ENCODE assay signal across 25 cellular contexts in genomic region chr15:50017522-50017921, GRCh38.
DNase-seq lines count a peak whose midpoint lies in the region; ATAC-seq, FAIRE-seq and TF ChIP-seq lines count a peak whose summit lies in the region.
"Had no signal": no experiment of that assay in that cellular context is flagged by ENCODE, and none has a peak within 500 bp of the region (broad histone marks: within the 10 kb centered on the region; RNA-seq: fewer than 3 reads in every experiment).

No MANE protein-coding gene starts in this region.

- no peaks in the 10 kb centered on the region for H3K27me3 ChIP-seq in right lobe of liver
- H3K27me3 ChIP-seq in HepG2 (ENCODE audit: control insufficient read depth in 1 of 2, insufficient read depth in 2 of 2, low read length in 2 of 2) = no peaks in the 10 kb centered on the region
- H3K27me3 ChIP-seq in gastroesophageal sphincter = no peaks in the 10 kb centered on the region
- H3K27me3 ChIP-seq: BLaER1 treated with 17β-estradiol and CSF1 and Interleukin-3, amounts not matched to agents 10 nM and 100 nM; spleen had no signal

- H3K36me3 Mint-ChIP-seq in Calu3 (ENCODE audit: insufficient read depth, unreplicated experiment) = no peaks in the 10 kb centered on the region
- H3K36me3 Mint-ChIP-seq: activated naive CD4-positive, alpha-beta T cell treated with anti-CD3 and anti-CD28 coated beads, Interleukin-2, amount 50 U/mL, for 72 hours had no signal

- H3K36me3 ChIP-seq in right lobe of liver (no peaks in the 10 kb centered on the region), HepG2 (replicated peaks in 1 of 2; ENCODE audit: control insufficient read depth in 1 of 2, insufficient read depth in 2 of 2, low read length in 2 of 2) (no peaks in the 10 kb centered on the region), gastroesophageal sphincter (no peaks in the 10 kb centered on the region)

- H3K9me3 ChIP-seq in right lobe of liver = no peaks in the 10 kb centered on the region
- no peaks in the 10 kb centered on the region for H3K9me3 ChIP-seq in HepG2 (ENCODE audit: low read length)
- no peaks in the 10 kb centered on the region for H3K9me3 ChIP-seq in gastroesophageal sphincter
- H3K9me3 ChIP-seq: BLaER1 treated with 17β-estradiol and CSF1 and Interleukin-3, amounts not matched to agents 10 nM and 100 nM; spleen had no signal

- no peaks in the 10 kb centered on the region for H4K20me1 ChIP-seq in HepG2 (ENCODE audit: insufficient read depth, low read length)
- H4K20me1 ChIP-seq: BLaER1 treated with 17β-estradiol and CSF1 and Interleukin-3, amounts not matched to agents 10 nM and 100 nM had no signal

- no peak for TF ChIP-seq CTCF in right lobe of liver (IDR thresholded peaks at IDR 0.05)
- TF ChIP-seq CTCF in HepG2 (CRISPR knock-in tag; IDR thresholded peaks at IDR 0.05) = no peak
- no peak for TF ChIP-seq CTCF in gastroesophageal sphincter (IDR thresholded peaks at IDR 0.05)
- no peak for TF ChIP-seq CTCF in Calu3 (IDR thresholded peaks at IDR 0.05; ENCODE audit: unreplicated experiment)

- H3K4me2 ChIP-seq in HepG2 (ENCODE audit: low read depth, low read length) = no peak overlapping the region
- H3K4me2 ChIP-seq: BLaER1 treated with 17β-estradiol and CSF1 and Interleukin-3, amounts not matched to agents 10 nM and 100 nM had no signal

- intact Hi-C loops in right lobe of liver (cut with DNase I) (no loop called here), HepG2 (cut with micrococcal nuclease; ENCODE audit: unreplicated experiment) (no loop called here), Calu3 (cut with micrococcal nuclease; ENCODE audit: unreplicated experiment) (no loop called here), head of caudate nucleus (cut with DNase I) (no loop called here)

- no peak for TF ChIP-seq RAD21 in HepG2 (CRISPR knock-in tag; IDR thresholded peaks at IDR 0.05)

- peaks cover 0 to 7% (median 0%) of the 10 kb centered on the region in 4 donors for H3K4me1 ChIP-seq in right lobe of liver
- no peaks in the 10 kb centered on the region for H3K4me1 ChIP-seq in HepG2 (ENCODE audit: insufficient read depth, low read length)
- H3K4me1 ChIP-seq in gastroesophageal sphincter = peaks cover 0 to 22% (median 0%) of the 10 kb centered on the region in 3 donors
- H3K4me1 ChIP-seq: BLaER1 treated with 17β-estradiol and CSF1 and Interleukin-3, amounts not matched to agents 10 nM and 100 nM; spleen had no signal

- H3K27ac ChIP-seq in right lobe of liver = no peak overlapping the region
- no peak overlapping the region for H3K27ac ChIP-seq in HepG2 (ENCODE audit: extremely low read length, insufficient read depth, low read length)
- peak overlapping the region in 1 of 4 donors; percentile 41 for H3K27ac ChIP-seq in gastroesophageal sphincter
- H3K27ac ChIP-seq: BLaER1 treated with 17β-estradiol and CSF1 and Interleukin-3, amounts not matched to agents 10 nM and 100 nM; epithelial cell of prostate had no signal

- TF ChIP-seq POLR2A in right lobe of liver (IDR thresholded peaks at IDR 0.05) (no peak), HepG2 (IDR thresholded peaks at IDR 0.05; ENCODE audit: insufficient read depth in 1 of 2, low read depth in 2 of 2, low read length in 2 of 2) (no peak), gastroesophageal sphincter (IDR thresholded peaks at IDR 0.05) (no peak)

- POLR2A ChIA-PET in HepG2 (lab: Yijun Ruan, JAX) = no interaction called here

- H3K4me3 Mint-ChIP-seq in Calu3 (ENCODE audit: low read depth, unreplicated experiment) = no peak overlapping the region
- H3K4me3 Mint-ChIP-seq: activated CD4-positive, alpha-beta memory T cell treated with anti-CD3 and anti-CD28 coated beads, Interleukin-2, amount 10 ng/mL, durations not matched to agents 7 days and 5 days; stimulated activated effector memory CD8-positive, alpha-beta T cell treated with anti-CD3 and anti-CD28 coated beads, Interleukin-12 subunit alpha, Interleukin-12 subunit beta, amount 100 ng/mL, for 72 hours had no signal

- FAIRE-seq in HepG2 (lab: Jason Lieb, UNC) = no peak

- no peak for TF ChIP-seq EP300 in HepG2 (IDR thresholded peaks at IDR 0.05; ENCODE audit: low read depth in 2 of 2, low read length in 2 of 2)
- TF ChIP-seq EP300 in HepG2 (CRISPR knock-in tag; IDR thresholded peaks at IDR 0.05; ENCODE audit: borderline replicate concordance) = no peak
- no peak for TF ChIP-seq EP300 in gastroesophageal sphincter (IDR thresholded peaks at IDR 0.05)

- H3K4me3 ChIP-seq in right lobe of liver (no peak overlapping the region), HepG2 (replicated peaks in 1 of 3; ENCODE audit: insufficient read depth in 1 of 3, low read depth in 2 of 3, low read length in 3 of 3) (no peak overlapping the region), gastroesophageal sphincter (no peak overlapping the region)
- H3K4me3 ChIP-seq: BLaER1 treated with 17β-estradiol and CSF1 and Interleukin-3, amounts not matched to agents 10 nM and 100 nM; spleen had no signal

- CTCF ChIA-PET in HepG2 (lab: Yijun Ruan, JAX; ENCODE audit: low intra/inter-chr PET ratio, low total read pairs) = no interaction called here
- CTCF ChIA-PET in Calu3 (lab: Charles Lee) = no interaction called here

- no peak overlapping the region for H3K27ac Mint-ChIP-seq in Calu3 (ENCODE audit: unreplicated experiment)
- H3K27ac Mint-ChIP-seq: activated CD4-positive, alpha-beta memory T cell treated with anti-CD3 and anti-CD28 coated beads, Interleukin-2, amount 10 ng/mL, durations not matched to agents 7 days and 5 days; activated naive CD4-positive, alpha-beta T cell treated with anti-CD3 and anti-CD28 coated beads, Interleukin-2, amount 50 U/mL, for 72 hours; activated T-helper 2 cell treated with anti-CD3 and anti-CD28 coated beads, Interferon-gamma antibody, Interleukin-2, Interleukin-4, amounts not matched to agents 10 μg/mL and 5 μg/mL and 100 μg/mL, durations not matched to agents 14 hours and 24 hours and 36 hours; stimulated activated effector memory CD8-positive, alpha-beta T cell treated with anti-CD3 and anti-CD28 coated beads, Interleukin-12 subunit alpha, Interleukin-12 subunit beta, amount 100 ng/mL, for 72 hours had no signal

- in situ Hi-C loops in HepG2 (cut with HindIII; ENCODE audit: extremely low pct_ligation_motif_present, low pct_unique_long_range_greater_than_20kb) = loop anchor here (25.0 kb wide), 1 partner anchor 780 kb away; no protein-coding TSS in a partner anchor

- peaks cover 32% of the 10 kb centered on the region for H3K27me3 Mint-ChIP-seq in Calu3 (ENCODE audit: unreplicated experiment)

- H3K4me1 Mint-ChIP-seq in Calu3 (ENCODE audit: low read depth, unreplicated experiment) = no peaks in the 10 kb centered on the region
- H3K4me1 Mint-ChIP-seq: stimulated activated effector memory CD8-positive, alpha-beta T cell treated with anti-CD3 and anti-CD28 coated beads, Interleukin-12 subunit alpha, Interleukin-12 subunit beta, amount 100 ng/mL, for 72 hours had no signal

- no TSS peak for BruUV-seq in HepG2 (replicated peaks; lab: Mats Ljungman, UMichigan)
- BruUV-seq in Calu3 (replicated peaks; lab: Mats Ljungman, UMichigan) = no TSS peak

- DNase-seq in right lobe of liver (no peak), HepG2 (ENCODE audit: low spot score) (no peak), astrocyte of the hippocampus (ENCODE audit: low read depth, low spot score) (peak; percentile 1), Kasumi-1 (lab: John Stamatoyannopoulos, UW) (no peak), GF-D8 (lab: John Stamatoyannopoulos, UW) (no peak), Calu3 (no peak), head of caudate nucleus (no peak)
- DNase-seq: activated CD4-positive, alpha-beta memory T cell treated with anti-CD3 and anti-CD28 coated beads, Interleukin-2, amount 10 ng/mL, durations not matched to agents 7 days and 5 days; aorta; cerebellar nuclear complex; COR-L47; NCI-H1092; NCI-H2029 treated with DMSO at 0.1 percent for 48 hours; NCI-H2227 treated with DMSO at 0.1 percent for 48 hours; NCI-H748 treated with DMSO at 0.1 percent for 48 hours; SHP77; spleen; stimulated activated CD4-positive, alpha-beta T cell treated with anti-CD3 and anti-CD28 coated beads, Interleukin-2, amount 100 ng/mL, for 48 hours had no signal

- H3K79me2 ChIP-seq in HepG2 (ENCODE audit: insufficient read depth, low read length) = no peaks in the 10 kb centered on the region

- 40% methylated on average over 1 of the region's 1 CpG for WGBS in right lobe of liver (ENCODE audit: insufficient coverage, low coverage, low lambda C conversion rate, missing lambda C conversion rate)
- WGBS in HepG2 (ENCODE audit: low lambda C conversion rate) = 19% methylated on average over 1 of the region's 1 CpG
- 50% methylated on average over 1 of the region's 1 CpG for WGBS in gastroesophageal sphincter (ENCODE audit: low coverage in 1 of 2), 2 donors

- no peak overlapping the region for H3K9ac ChIP-seq in HepG2 (ENCODE audit: insufficient read depth, low read depth, low read length)
- H3K9ac ChIP-seq: BLaER1 treated with 17β-estradiol and CSF1 and Interleukin-3, amounts not matched to agents 10 nM and 100 nM had no signal

- no peaks in the 10 kb centered on the region for H3K9me3 Mint-ChIP-seq in Calu3 (ENCODE audit: low read depth, unreplicated experiment)
- H3K9me3 Mint-ChIP-seq: activated CD4-positive, alpha-beta memory T cell treated with anti-CD3 and anti-CD28 coated beads, Interleukin-2, amount 10 ng/mL, durations not matched to agents 7 days and 5 days; activated naive CD4-positive, alpha-beta T cell treated with anti-CD3 and anti-CD28 coated beads, Interleukin-2, amount 50 U/mL, for 72 hours; activated T-helper 2 cell treated with anti-CD3 and anti-CD28 coated beads, Interferon-gamma antibody, Interleukin-2, Interleukin-4, amounts not matched to agents 10 μg/mL and 5 μg/mL and 100 μg/mL, durations not matched to agents 14 hours and 24 hours and 36 hours; stimulated activated effector memory CD8-positive, alpha-beta T cell treated with anti-CD3 and anti-CD28 coated beads, Interleukin-12 subunit alpha, Interleukin-12 subunit beta, amount 100 ng/mL, for 72 hours had no signal

- ATAC-seq in right lobe of liver = peak; percentile 52 to 86 (median 71)
- no peak for ATAC-seq in HepG2
- peak; percentile 66 for ATAC-seq in gastroesophageal sphincter
- ATAC-seq: activated naive CD4-positive, alpha-beta T cell treated with anti-CD3 and anti-CD28 coated beads, Interleukin-2, amount 50 U/mL, for 72 hours; HCT116; stimulated activated effector memory CD8-positive, alpha-beta T cell treated with anti-CD3 and anti-CD28 coated beads, Interleukin-12 subunit alpha, Interleukin-12 subunit beta, amount 100 ng/mL, for 72 hours had no signal

- H2AFZ ChIP-seq in HepG2 (ENCODE audit: low read length) = no peak overlapping the region

TF ChIP-seq in HepG2, 621 proteins besides CTCF, POLR2A, EP300 and RAD21 (continues in another document):
- TF ChIP-seq LBX2 (CRISPR knock-in tag; IDR thresholded peaks at IDR 0.05; ENCODE audit: borderline replicate concordance) = no peak
- TF ChIP-seq SMARCC2 (IDR thresholded peaks at IDR 0.05) = no peak
- no peak for TF ChIP-seq ZNF839 (CRISPR knock-in tag; IDR thresholded peaks at IDR 0.05; ENCODE audit: borderline replicate concordance)
- no peak for TF ChIP-seq RAD51 (IDR thresholded peaks at IDR 0.05; ENCODE audit: borderline replicate concordance)
- no peak for TF ChIP-seq SMYD3 (CRISPR knock-in tag; IDR thresholded peaks at IDR 0.05)
